ENCODE assay signal across 2 cellular contexts in genomic region chr15:37931868-37932267, GRCh38.
A peak's percentile ranks its signal among the peaks of the same experiment; 100 is the strongest.
TF ChIP-seq lines count a peak whose summit lies in the region.

No MANE protein-coding gene starts in this region.

TF ChIP-seq in liver, 16 proteins besides CTCF, POLR2A, EP300 and RAD21:
- TF ChIP-seq REST (IDR thresholded peaks at IDR 0.05) = peak; percentile 33
- TF ChIP-seq SP1 (IDR thresholded peaks at IDR 0.05) = no peak
TF ChIP-seq in liver: peak in this region for 1.

TF ChIP-seq in SK-N-SH, 30 proteins besides CTCF, POLR2A, EP300 and RAD21 (continued from another document):
- TF ChIP-seq IRF3 (IDR thresholded peaks at IDR 0.05; ENCODE audit: low read depth, low read length) = no peak
